In genomic region chr5:87780831-87781760, GRCh38 we compare ENCODE assay signal across 9 cellular contexts.
A peak's percentile ranks its signal among the peaks of the same experiment; 100 is the strongest.
DNase-seq lines count a peak whose midpoint lies in the region; ATAC-seq and TF ChIP-seq lines count a peak whose summit lies in the region.
"Had no signal": no experiment of that assay in that cellular context is flagged by ENCODE, and none has a peak within 500 bp of the region (broad histone marks: within the 10 kb centered on the region; RNA-seq: fewer than 3 reads in every experiment).

No MANE protein-coding gene starts in this region.

- in situ Hi-C loops in GM23248 (cut with MboI), result no loop called here

- H3K4me3 Mint-ChIP-seq in naive thymus-derived CD8-positive, alpha-beta T cell, result no peak overlapping the region
- no peak overlapping the region for H3K4me3 Mint-ChIP-seq in stimulated activated memory B cell treated with anti-CD40 and anti-IgM and Interleukin-4, amounts not matched to agents 10 μg/mL and 1 μg/mL and 100 μg/mL, for 72 hours
- H3K4me3 Mint-ChIP-seq: stimulated activated naive CD8-positive, alpha-beta T cell treated with anti-CD3 and anti-CD28 coated beads, Interleukin-15, Interleukin-2, amounts not matched to agents 100 ng/mL and 50 ng/mL, for 24 hours had no signal

- TF ChIP-seq POLR2A in esophagus squamous epithelium (IDR thresholded peaks at IDR 0.05), result no peak

- intact Hi-C loops in esophagus squamous epithelium (cut with DNase I), result loop anchor here (5.0 kb wide), 1 partner anchor 896 kb away; no protein-coding TSS in a partner anchor

- H3K9me3 Mint-ChIP-seq in naive thymus-derived CD8-positive, alpha-beta T cell, result no peaks in the 10 kb centered on the region
- no peaks in the 10 kb centered on the region for H3K9me3 Mint-ChIP-seq in stimulated activated memory B cell treated with anti-CD40 and anti-IgM and Interleukin-4, amounts not matched to agents 10 μg/mL and 1 μg/mL and 100 μg/mL, for 72 hours
- H3K9me3 Mint-ChIP-seq: stimulated activated naive CD8-positive, alpha-beta T cell treated with anti-CD3 and anti-CD28 coated beads, Interleukin-15, Interleukin-2, amounts not matched to agents 100 ng/mL and 50 ng/mL, for 24 hours had no signal

- no peaks in the 10 kb centered on the region for H3F3A ChIP-seq in DOHH2 (ENCODE audit: control insufficient read depth, insufficient read depth)
- no peaks in the 10 kb centered on the region for H3F3A ChIP-seq in GM23248 (ENCODE audit: insufficient read depth)

- H3K79me2 ChIP-seq in DOHH2 (ENCODE audit: control insufficient read depth, low read length) (no peaks in the 10 kb centered on the region), GM23248 (ENCODE audit: insufficient read depth) (no peaks in the 10 kb centered on the region)

- no peaks in the 10 kb centered on the region for H3K9me2 ChIP-seq in DOHH2 (replicated peaks; ENCODE audit: control insufficient read depth, low read length)
- no peaks in the 10 kb centered on the region for H3K9me2 ChIP-seq in GM23248 (ENCODE audit: insufficient read depth)

- H3K4me1 Mint-ChIP-seq in naive thymus-derived CD8-positive, alpha-beta T cell, result peaks cover 0 to 3% (median 1%) of the 10 kb centered on the region in 4 donors
- no peaks in the 10 kb centered on the region for H3K4me1 Mint-ChIP-seq in stimulated activated memory B cell treated with anti-CD40 and anti-IgM and Interleukin-4, amounts not matched to agents 10 μg/mL and 1 μg/mL and 100 μg/mL, for 72 hours

- H3K27ac ChIP-seq in DOHH2 (ENCODE audit: low read depth, low read length), result peak overlapping the region; percentile 54
- H3K27ac ChIP-seq in GM23248, result no peak overlapping the region
- no peak overlapping the region for H3K27ac ChIP-seq in esophagus squamous epithelium

- H4K20me1 ChIP-seq in DOHH2 (ENCODE audit: control insufficient read depth, insufficient read depth, low read depth, low read length) (no peaks in the 10 kb centered on the region), GM23248 (ENCODE audit: insufficient read depth) (no peaks in the 10 kb centered on the region)

- H3K36me3 Mint-ChIP-seq in naive thymus-derived CD8-positive, alpha-beta T cell, result no peaks in the 10 kb centered on the region
- H3K36me3 Mint-ChIP-seq in stimulated activated memory B cell treated with anti-CD40 and anti-IgM and Interleukin-4, amounts not matched to agents 10 μg/mL and 1 μg/mL and 100 μg/mL, for 72 hours, result no peaks in the 10 kb centered on the region

- WGBS in GM23248 (ENCODE audit: low coverage in 1 of 2, low lambda C conversion rate in 2 of 2, missing lambda C conversion rate in 2 of 2), 2 experiments, result 15% methylated on average over 13 of the region's 13 CpGs
- WGBS in esophagus squamous epithelium, 2 donors, result 9 to 13% methylated on average over 12 to 13 of the region's 13 CpGs

- POLR2A ChIA-PET in naive thymus-derived CD8-positive, alpha-beta T cell (lab: Charles Lee), result no interaction called here

- H3K9me3 ChIP-seq in DOHH2 (ENCODE audit: control insufficient read depth, insufficient read depth, low read length) (no peaks in the 10 kb centered on the region), GM23248 (ENCODE audit: low read depth) (no peaks in the 10 kb centered on the region), esophagus squamous epithelium (no peaks in the 10 kb centered on the region)

- peak; percentile 81 for TF ChIP-seq CTCF in DOHH2 (IDR thresholded peaks at IDR 0.05; ENCODE audit: low read depth, low read length, poor library complexity, severe bottlenecking)
- TF ChIP-seq CTCF in esophagus squamous epithelium (IDR thresholded peaks at IDR 0.05), result peak; percentile 50 to 88 (median 80)

- H3K36me3 ChIP-seq in DOHH2 (ENCODE audit: control insufficient read depth, low read length), result no peaks in the 10 kb centered on the region
- H3K36me3 ChIP-seq in GM23248 (ENCODE audit: low read depth), result no peaks in the 10 kb centered on the region
- H3K36me3 ChIP-seq in esophagus squamous epithelium, result no peaks in the 10 kb centered on the region

- DNase-seq in GM23248 (peak; percentile 90), KG1 (lab: John Stamatoyannopoulos, UW) (peak; percentile 4), OCI-M1 (lab: John Stamatoyannopoulos, UW) (peak; percentile 88), activated T-cell treated with anti-CD3 and anti-CD28 coated beads for 4 hours (peak; percentile 65), esophagus squamous epithelium (lab: John Stamatoyannopoulos, UW) (peak; percentile 0)
- DNase-seq in naive thymus-derived CD8-positive, alpha-beta T cell, result peak; percentile 56 to 87 (median 70)

- H3K4me3 ChIP-seq in DOHH2 (ENCODE audit: low read length), result peak overlapping the region; percentile 59
- H3K4me3 ChIP-seq in GM23248, result no peak overlapping the region
- no peak overlapping the region for H3K4me3 ChIP-seq in esophagus squamous epithelium

- no peaks in the 10 kb centered on the region for H3K27me3 ChIP-seq in DOHH2 (ENCODE audit: control insufficient read depth, low read length)
- peaks cover 11% of the 10 kb centered on the region; the same call in 1 of the 2 replicates for H3K27me3 ChIP-seq in GM23248 (replicated peaks; ENCODE audit: insufficient read depth)
- H3K27me3 ChIP-seq in esophagus squamous epithelium, result peaks cover 0 to 45% (median 0%) of the 10 kb centered on the region in 4 donors

- no peak overlapping the region for H3K27ac Mint-ChIP-seq in naive thymus-derived CD8-positive, alpha-beta T cell
- H3K27ac Mint-ChIP-seq in stimulated activated memory B cell treated with anti-CD40 and anti-IgM and Interleukin-4, amounts not matched to agents 10 μg/mL and 1 μg/mL and 100 μg/mL, for 72 hours, result no peak overlapping the region
- H3K27ac Mint-ChIP-seq: stimulated activated naive CD8-positive, alpha-beta T cell treated with anti-CD3 and anti-CD28 coated beads, Interleukin-15, Interleukin-2, amounts not matched to agents 100 ng/mL and 50 ng/mL, for 24 hours had no signal

- H3K9ac ChIP-seq in GM23248, result no peak overlapping the region

- peak overlapping the region; percentile 71 for H3K4me2 ChIP-seq in DOHH2 (ENCODE audit: low read length)
- no peak overlapping the region for H3K4me2 ChIP-seq in GM23248 (ENCODE audit: unreplicated experiment)

- peak overlapping the region; percentile 28; the same call in 1 of the 2 replicates for H2AFZ ChIP-seq in GM23248

- H3K27me3 Mint-ChIP-seq in naive thymus-derived CD8-positive, alpha-beta T cell, result peaks cover 17 to 46% (median 21%) of the 10 kb centered on the region in 5 donors
- H3K27me3 Mint-ChIP-seq in stimulated activated memory B cell treated with anti-CD40 and anti-IgM and Interleukin-4, amounts not matched to agents 10 μg/mL and 1 μg/mL and 100 μg/mL, for 72 hours, result no peaks in the 10 kb centered on the region

- peak; percentile 98 to 100 for ATAC-seq in naive thymus-derived CD8-positive, alpha-beta T cell
- peak; percentile 93 for ATAC-seq in stimulated activated memory B cell treated with anti-CD40 and anti-IgM and Interleukin-4, amounts not matched to agents 10 μg/mL and 1 μg/mL and 100 μg/mL, for 72 hours

- H3K4me1 ChIP-seq in DOHH2 (ENCODE audit: control insufficient read depth, low read length), result peaks cover 38% of the 10 kb centered on the region
- H3K4me1 ChIP-seq in GM23248 (ENCODE audit: insufficient read depth), result no peaks in the 10 kb centered on the region
- peaks cover 0 to 6% (median 0%) of the 10 kb centered on the region in 3 donors for H3K4me1 ChIP-seq in esophagus squamous epithelium

Comparison
In these comparisons a context has a peak if more than half of its experiments do, and no peak if none do; other contexts are left out.
1. DNase-seq: peak in every context shown above with its lines; median percentile 90 in GM23248; 88 in OCI-M1; 70 in naive thymus-derived CD8-positive, alpha-beta T cell; 65 in activated T-cell treated with anti-CD3 and anti-CD28 coated beads for 4 hours; 4 in KG1; 0 in esophagus squamous epithelium.